Comparison of ENCODE assay signal across 10 cellular contexts in genomic region chr3:55720614-55721013, GRCh38.
DNase-seq lines count a peak whose midpoint lies in the region; ATAC-seq, FAIRE-seq and TF ChIP-seq lines count a peak whose summit lies in the region.
"Had no signal": no experiment of that assay in that cellular context is flagged by ENCODE, and none has a peak within 500 bp of the region (broad histone marks: within the 10 kb centered on the region; RNA-seq: fewer than 3 reads in every experiment).

No MANE protein-coding gene starts in this region.

- TF ChIP-seq EP300 in HepG2 (IDR thresholded peaks at IDR 0.05; ENCODE audit: low read depth in 2 of 2, low read length in 2 of 2): no peak
- TF ChIP-seq EP300 in HepG2 (CRISPR knock-in tag; IDR thresholded peaks at IDR 0.05; ENCODE audit: borderline replicate concordance): no peak

- H3K4me1 ChIP-seq in HepG2 (ENCODE audit: insufficient read depth, low read length): no peaks in the 10 kb centered on the region

- POLR2A ChIA-PET in HepG2 (lab: Yijun Ruan, JAX): no interaction called here

- CTCF ChIA-PET in HepG2 (lab: Yijun Ruan, JAX; ENCODE audit: low intra/inter-chr PET ratio, low total read pairs): no interaction called here
- CTCF ChIA-PET in activated naive CD4-positive, alpha-beta T cell treated with anti-CD3 and anti-CD28 coated beads for 36 hours (lab: Charles Lee): no interaction called here

- FAIRE-seq in HepG2 (lab: Jason Lieb, UNC): no peak

- H2AFZ ChIP-seq in HepG2 (ENCODE audit: low read length): no peak overlapping the region

- no peak overlapping the region for H3K4me2 ChIP-seq in HepG2 (ENCODE audit: low read depth, low read length)

- BruUV-seq in HepG2 (replicated peaks; lab: Mats Ljungman, UMichigan): no TSS peak

- TF ChIP-seq RAD21 in HepG2 (CRISPR knock-in tag; IDR thresholded peaks at IDR 0.05): no peak

- H3K79me2 ChIP-seq in HepG2 (ENCODE audit: insufficient read depth, low read length): no peaks in the 10 kb centered on the region

- DNase-seq in EL (peak; percentile 55), HFFc6 (peak; percentile 35), amniotic epithelial cell (ENCODE audit: low read depth) (peak; percentile 76), HepG2 (ENCODE audit: low spot score) (no peak), T-helper 2 cell (no peak), NCI-H510A (lab: John Stamatoyannopoulos, UW) (no peak)
- no peak for DNase-seq in activated effector memory CD4-positive, alpha-beta T cell treated with Interleukin-2 at 50 U/mL for 16 hours
- no peak for DNase-seq in activated naive CD4-positive, alpha-beta T cell treated with anti-CD3 and anti-CD28 coated beads for 36 hours

- no peak overlapping the region for H3K27ac ChIP-seq in HepG2 (ENCODE audit: extremely low read length, insufficient read depth, low read length)

- no peaks in the 10 kb centered on the region for H3K27me3 ChIP-seq in HepG2 (ENCODE audit: control insufficient read depth in 1 of 2, insufficient read depth in 2 of 2, low read length in 2 of 2)

- H3K4me3 Mint-ChIP-seq in HFFc6: no peak overlapping the region
- no peak overlapping the region for H3K4me3 Mint-ChIP-seq in activated naive CD4-positive, alpha-beta T cell treated with anti-CD3 and anti-CD28 coated beads for 36 hours
- H3K4me3 Mint-ChIP-seq: brain had no signal

- intact Hi-C loops in HepG2 (cut with micrococcal nuclease; ENCODE audit: unreplicated experiment): no loop called here
- intact Hi-C loops in activated naive CD4-positive, alpha-beta T cell treated with anti-CD3 and anti-CD28 coated beads for 36 hours (cut with micrococcal nuclease): no loop called here

- TF ChIP-seq POLR2A in HepG2 (IDR thresholded peaks at IDR 0.05; ENCODE audit: insufficient read depth in 1 of 2, low read depth in 2 of 2, low read length in 2 of 2): no peak

- H3K27ac Mint-ChIP-seq in HFFc6: no peak overlapping the region
- H3K27ac Mint-ChIP-seq in activated naive CD4-positive, alpha-beta T cell treated with anti-CD3 and anti-CD28 coated beads for 36 hours: no peak overlapping the region
- H3K27ac Mint-ChIP-seq: brain had no signal

- no peaks in the 10 kb centered on the region for H4K20me1 ChIP-seq in HepG2 (ENCODE audit: insufficient read depth, low read length)

- H3K27me3 Mint-ChIP-seq in HFFc6 (ENCODE audit: insufficient read depth): 0 out of 2 replicates have a peak, but pooled peaks cover 8% of the 10 kb centered on the region
- peaks cover 9% of the 10 kb centered on the region for H3K27me3 Mint-ChIP-seq in activated naive CD4-positive, alpha-beta T cell treated with anti-CD3 and anti-CD28 coated beads for 36 hours (ENCODE audit: low read depth)

- peaks cover 24% of the 10 kb centered on the region for H3K4me1 Mint-ChIP-seq in HFFc6 (ENCODE audit: low read depth)
- H3K4me1 Mint-ChIP-seq in activated naive CD4-positive, alpha-beta T cell treated with anti-CD3 and anti-CD28 coated beads for 36 hours (ENCODE audit: low read depth): no peaks in the 10 kb centered on the region

- TF ChIP-seq CTCF in HFFc6 (IDR thresholded peaks at IDR 0.05): peak; percentile 67
- TF ChIP-seq CTCF in HepG2 (CRISPR knock-in tag; IDR thresholded peaks at IDR 0.05): no peak

- H3K9me3 Mint-ChIP-seq in HFFc6: no peaks in the 10 kb centered on the region
- H3K9me3 Mint-ChIP-seq in activated naive CD4-positive, alpha-beta T cell treated with anti-CD3 and anti-CD28 coated beads for 36 hours: no peaks in the 10 kb centered on the region
- H3K9me3 Mint-ChIP-seq: brain had no signal

- no peaks in the 10 kb centered on the region for H3K36me3 ChIP-seq in HepG2 (replicated peaks in 1 of 2; ENCODE audit: control insufficient read depth in 1 of 2, insufficient read depth in 2 of 2, low read length in 2 of 2)

- H3K9ac ChIP-seq in HepG2 (ENCODE audit: insufficient read depth, low read depth, low read length): no peak overlapping the region

- no peak overlapping the region for H3K4me3 ChIP-seq in HepG2 (replicated peaks in 1 of 3; ENCODE audit: insufficient read depth in 1 of 3, low read depth in 2 of 3, low read length in 3 of 3)

- H3K36me3 Mint-ChIP-seq in HFFc6 (ENCODE audit: low read depth): no peaks in the 10 kb centered on the region
- no peaks in the 10 kb centered on the region for H3K36me3 Mint-ChIP-seq in activated naive CD4-positive, alpha-beta T cell treated with anti-CD3 and anti-CD28 coated beads for 36 hours (ENCODE audit: low read depth)
- H3K36me3 Mint-ChIP-seq: brain had no signal

- in situ Hi-C loops in HepG2 (cut with HindIII; ENCODE audit: extremely low pct_ligation_motif_present, low pct_unique_long_range_greater_than_20kb): no loop called here

- no peaks in the 10 kb centered on the region for H3K9me3 ChIP-seq in HepG2 (ENCODE audit: low read length)

- no peak for ATAC-seq in HepG2
- ATAC-seq: Panc1 had no signal

TF ChIP-seq in HepG2, 621 proteins besides CTCF, POLR2A, EP300 and RAD21:
- TF ChIP-seq HOXA7 (CRISPR knock-in tag; IDR thresholded peaks at IDR 0.05): no peak
- TF ChIP-seq ZNF12 (CRISPR knock-in tag; IDR thresholded peaks at IDR 0.05): no peak
- TF ChIP-seq ZNF629 (CRISPR knock-in tag; conservative IDR thresholded peaks at IDR 0.05): peak; percentile 25; the same call in 1 of the 2 replicates

Comparison
In these comparisons a context has a peak if more than half of its experiments do, and no peak if none do; other contexts are left out.
1. DNase-seq: peak in EL (single experiment), HFFc6 (single experiment) and amniotic epithelial cell (single experiment); none in HepG2 (single experiment), T-helper 2 cell (0 of 5), activated effector memory CD4-positive, alpha-beta T cell treated with Interleukin-2 at 50 U/mL for 16 hours (single experiment), activated naive CD4-positive, alpha-beta T cell treated with anti-CD3 and anti-CD28 coated beads for 36 hours (single experiment) and NCI-H510A (single experiment).